Comparison of ENCODE assay signal across 32 cellular contexts in genomic region chr6:29524982-29525639, GRCh38. TPM values are rescaled to one million over a fixed set of nuclear protein-coding genes. Genes with fewer than 3 reads are reported as not detected.
"Had no signal": no experiment of that assay in that cellular context is flagged by ENCODE, and none has a peak within 500 bp of the region (broad histone marks: within the 10 kb centered on the region; RNA-seq: fewer than 3 reads in every experiment).

No MANE protein-coding gene starts in this region.

- H3K27ac ChIP-seq: breast epithelium, esophagus muscularis mucosa, foreskin keratinocyte, heart left ventricle, parathyroid adenoma, right atrium auricular region, spleen, transverse colon had no signal

- ATAC-seq: foreskin keratinocyte, heart left ventricle, left colon had no signal

- H3K27me3 ChIP-seq: breast epithelium, esophagus muscularis mucosa, right atrium auricular region, transverse colon had no signal

- FAIRE-seq: kidney had no signal

- H3K36me3 ChIP-seq: breast epithelium, esophagus muscularis mucosa, heart left ventricle, right atrium auricular region, spleen, transverse colon had no signal

- H3K4me1 ChIP-seq: breast epithelium, esophagus muscularis mucosa, foreskin keratinocyte, heart left ventricle, parathyroid adenoma, right atrium auricular region, spleen, transverse colon had no signal

- H2AFZ ChIP-seq: parathyroid adenoma had no signal

- H3K36me3 Mint-ChIP-seq: immature natural killer cell, naive B cell had no signal

- H3K4me3 Mint-ChIP-seq: dendritic cell treated with granulocyte-macrophage colony-stimulating factor and Interleukin-4, amounts not matched to agents 40 ng/mL and 50 ng/mL, for 4 days; immature natural killer cell; naive B cell; T-helper 2 cell treated with Interferon-gamma antibody and Interleukin-4, amounts not matched to agents 5 μg/mL and 100 μg/mL, for 36 hours had no signal

- H3K79me2 ChIP-seq: parathyroid adenoma had no signal

- H3K27ac Mint-ChIP-seq: dendritic cell treated with granulocyte-macrophage colony-stimulating factor and Interleukin-4, amounts not matched to agents 40 ng/mL and 50 ng/mL, for 4 days; immature natural killer cell; naive B cell; T-helper 2 cell treated with Interferon-gamma antibody and Interleukin-4, amounts not matched to agents 5 μg/mL and 100 μg/mL, for 36 hours had no signal

- H3K27me3 Mint-ChIP-seq: dendritic cell treated with granulocyte-macrophage colony-stimulating factor and Interleukin-4, amounts not matched to agents 40 ng/mL and 50 ng/mL, for 4 days had no signal

- H3K4me3 ChIP-seq: breast epithelium, esophagus muscularis mucosa, heart left ventricle, right atrium auricular region, spleen, transverse colon had no signal

- H3K9me3 Mint-ChIP-seq: immature natural killer cell; T-helper 2 cell treated with Interferon-gamma antibody and Interleukin-4, amounts not matched to agents 5 μg/mL and 100 μg/mL, for 36 hours had no signal

- DNase-seq: activated CD4-positive, alpha-beta T cell treated with anti-CD3 and anti-CD28 coated beads for 4 hours; activated CD4-positive, alpha-beta T cell treated with anti-CD3 and anti-CD28 coated beads, Interleukin-2, amount 50 U/mL, for 48 hours; activated CD8-positive, alpha-beta memory T cell treated with anti-CD3 and anti-CD28 coated beads for 24 hours; activated gamma-delta T cell treated with Interleukin-2 at 50 U/mL for 16 hours; activated naive CD4-positive, alpha-beta T cell treated with anti-CD3 and anti-CD28 coated beads, Interleukin-2, amount 50 U/mL, for 16 hours; amniotic stem cell; central memory CD4-positive, alpha-beta T cell; foreskin keratinocyte; heart left ventricle; hypothalamus; immature natural killer cell; kidney; left colon; mammary epithelial cell; naive B cell; nucleus accumbens; spleen; stimulated activated CD4-positive, alpha-beta T cell treated with anti-CD3 and anti-CD28 coated beads, Interleukin-2, amount 100 ng/mL, for 48 hours; stimulated activated naive CD4-positive, alpha-beta T cell treated with Interleukin-2 at 50 U/mL for 16 hours; T-helper 1 cell; transverse colon had no signal

- H3K9me3 ChIP-seq: breast epithelium, esophagus muscularis mucosa, heart left ventricle, right atrium auricular region, spleen, transverse colon had no signal

- H3K9ac ChIP-seq: parathyroid adenoma had no signal

- H3K4me1 Mint-ChIP-seq: immature natural killer cell, naive B cell had no signal

RNA-seq across cellular contexts. Expression of gene UBD, which starts 34.4 kb away (rescaled TPM):
- total RNA-seq: foreskin keratinocyte, mammary epithelial cell, right atrium auricular region had no signal
- polyA plus RNA-seq: foreskin keratinocyte, immature natural killer cell, mammary epithelial cell, neural cell had no signal

RNA-seq across cellular contexts. Expression of gene MAS1L, which starts 37.4 kb away (rescaled TPM):
- total RNA-seq: foreskin keratinocyte, heart left ventricle, kidney, liver, mammary epithelial cell, pulmonary artery endothelial cell, right atrium auricular region, spleen, temporal lobe, transverse colon had no signal
- polyA plus RNA-seq: foreskin keratinocyte, heart left ventricle, immature natural killer cell, liver, mammary epithelial cell, neural cell, spleen, urinary bladder had no signal

RNA-seq across cellular contexts. Expression of gene OR2H2, which starts 59.8 kb away (rescaled TPM):
- total RNA-seq: breast epithelium, esophagus muscularis mucosa, foreskin keratinocyte, heart left ventricle, kidney, left colon, liver, mammary epithelial cell, pulmonary artery endothelial cell, right atrium auricular region, spleen, temporal lobe, transverse colon, urinary bladder had no signal
- polyA plus RNA-seq: foreskin keratinocyte, heart left ventricle, immature natural killer cell, liver, mammary epithelial cell, neural cell, spleen, urinary bladder had no signal
